35 cellular contexts compared by ENCODE assay signal in the genomic region with DNA sequence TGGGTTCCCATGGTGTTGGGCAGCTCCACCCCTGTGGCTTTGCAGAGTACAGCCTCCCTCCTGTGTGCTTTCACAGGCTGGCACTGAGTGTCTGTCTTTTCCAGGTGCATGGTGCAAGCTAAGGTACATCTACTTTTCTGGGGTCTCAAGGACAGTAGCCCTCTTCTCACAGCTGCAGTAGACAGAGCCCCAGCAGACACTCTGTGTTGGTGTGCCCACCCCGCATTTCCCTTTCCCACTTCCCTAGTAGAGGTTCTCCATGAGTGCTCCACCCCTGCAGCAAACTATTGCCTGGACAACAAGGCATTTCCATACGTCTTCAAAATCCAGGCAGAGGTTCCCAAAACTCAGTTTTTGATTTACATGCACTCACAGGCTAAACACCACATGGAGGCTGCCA.
"Had no signal": no experiment of that assay in that cellular context is flagged by ENCODE, and none has a peak within 500 bp of the region (broad histone marks: within the 10 kb centered on the region; RNA-seq: fewer than 3 reads in every experiment).

No MANE protein-coding gene starts in this region.

- H3K9me3 ChIP-seq: MG63 had no signal

- H3K27ac ChIP-seq: KMS-11 had no signal

- DNase-seq: Karpas-422, Kasumi-1, KBM-7, KG1, MG63, MM.1S, MV-4-11, NCI-H1048, NCI-H1092, NCI-H1092 treated with DMSO at 0.1 percent for 48 hours, NCI-H1105, NCI-H1105 treated with DMSO at 0.1 percent for 48 hours, NCI-H1417, NCI-H1417 treated with DMSO at 0.1 percent for 48 hours, NCI-H1436, NCI-H1436 treated with DMSO at 0.1 percent for 48 hours, NCI-H146, NCI-H1694, NCI-H1694 treated with DMSO at 0.1 percent for 48 hours, NCI-H187, NCI-H187 treated with DMSO at 0.1 percent for 48 hours, NCI-H1930, NCI-H2029, NCI-H2029 treated with DMSO at 0.1 percent for 48 hours, NCI-H2081, NCI-H2081 treated with DMSO at 0.1 percent for 48 hours, NCI-H2107, NCI-H2171, NCI-H2171 treated with DMSO at 0.1 percent for 48 hours, NCI-H2227 treated with DMSO at 0.1 percent for 48 hours, NCI-H226, NCI-H345, NCI-H446, NCI-H446 treated with DMSO at 0.1 percent for 48 hours had no signal

- H3K36me3 ChIP-seq: MG63 had no signal

- H3K27me3 ChIP-seq: MG63 had no signal

- H3K4me3 ChIP-seq: MG63 had no signal
